Comparison of ENCODE assay signal across 8 cellular contexts in genomic region chr9:26744362-26744965, GRCh38.
A peak's percentile ranks its signal among the peaks of the same experiment; 100 is the strongest.
DNase-seq lines count a peak whose midpoint lies in the region; ATAC-seq, FAIRE-seq and TF ChIP-seq lines count a peak whose summit lies in the region.

No MANE protein-coding gene starts in this region.

- peak; percentile 60; the same call in 1 of the 2 replicates for TF ChIP-seq RAD21 in GM12878 (IDR thresholded peaks at IDR 0.05; ENCODE audit: insufficient read depth, low read depth, low read length)

- no peaks in the 10 kb centered on the region for H3K79me2 ChIP-seq in GM12878 (ENCODE audit: control insufficient read depth, insufficient read depth, low read length)

- SMC1A ChIA-PET in GM12878 (lab: Charles Lee; ENCODE audit: uncharacterized antibody, unreplicated experiment): no interaction called here

- no peak for FAIRE-seq in GM12878 (lab: Jason Lieb, UNC)
- FAIRE-seq in GM12891 (lab: Jason Lieb, UNC): no peak

- no peaks in the 10 kb centered on the region for H3K9me3 Mint-ChIP-seq in activated naive CD4-positive, alpha-beta T cell treated with anti-CD3 and anti-CD28 coated beads, Interleukin-2, amount 10 ng/mL, durations not matched to agents 7 days and 5 days

- peaks cover 8% of the 10 kb centered on the region for H3K27me3 Mint-ChIP-seq in activated naive CD4-positive, alpha-beta T cell treated with anti-CD3 and anti-CD28 coated beads, Interleukin-2, amount 10 ng/mL, durations not matched to agents 7 days and 5 days

- DNase-seq in EL (peak; percentile 24), MV-4-11 (lab: John Stamatoyannopoulos, UW) (peak; percentile 12), GM12878 (ENCODE audit: low read depth, low spot score) (no peak), lung (ENCODE audit: low spot score) (no peak), GM12891 (ENCODE audit: insufficient read length, low spot score) (no peak)
- DNase-seq in activated naive CD4-positive, alpha-beta T cell treated with anti-CD3 and anti-CD28 coated beads, Interleukin-2, amount 10 ng/mL, durations not matched to agents 7 days and 5 days: no peak

- RAD21 ChIA-PET in GM12878 (lab: Charles Lee; ENCODE audit: unreplicated experiment): no interaction called here

- intact Hi-C loops in GM12878 (cut with micrococcal nuclease; ENCODE audit: unreplicated experiment): loop anchor here (1.0 to 10.0 kb wide), 4 partner anchors 112 to 533 kb away; partner anchors contain the start of gene PLAA

- no peak overlapping the region for H3K9ac ChIP-seq in GM12878 (ENCODE audit: control insufficient read depth, insufficient read depth, low read length)

- ATAC-seq in GM12878 (no peak), lung (ENCODE audit: insufficient read depth, low FRiP score) (no peak), HG02885 (IDR thresholded peaks at IDR 0.05; ENCODE audit: poor library complexity, unreplicated experiment) (no peak), GM21825 (IDR thresholded peaks at IDR 0.05; ENCODE audit: unreplicated experiment) (no peak)

- H3K36me3 ChIP-seq in GM12878 (ENCODE audit: control insufficient read depth in 2 of 2, insufficient read depth in 2 of 2, low read length in 1 of 2) (no peaks in the 10 kb centered on the region), lung (ENCODE audit: control insufficient read depth in 2 of 2, insufficient read depth in 2 of 2, low read length in 2 of 2) (no peaks in the 10 kb centered on the region)

- H3K27ac Mint-ChIP-seq in activated naive CD4-positive, alpha-beta T cell treated with anti-CD3 and anti-CD28 coated beads, Interleukin-2, amount 10 ng/mL, durations not matched to agents 7 days and 5 days: no peak overlapping the region

- H3K27ac ChIP-seq in GM12878 (ENCODE audit: control insufficient read depth, insufficient read depth) (no peak overlapping the region), lung (ENCODE audit: low read depth in 1 of 2, low read length in 1 of 2) (no peak overlapping the region)

- H3K4me3 ChIP-seq in GM12878: no peak overlapping the region
- no peak overlapping the region for H3K4me3 ChIP-seq in lung

- in situ Hi-C loops in GM12878 (cut with MboI): loop anchor here (10.0 kb wide), 1 partner anchor 530 kb away; no protein-coding TSS in a partner anchor

- TF ChIP-seq POLR2A in GM12878 (IDR thresholded peaks at IDR 0.05; ENCODE audit: low read depth, low read length): no peak
- TF ChIP-seq POLR2A in GM12891 (IDR thresholded peaks at IDR 0.05; ENCODE audit: low read depth, low read length): no peak

- no peak overlapping the region for H3K4me2 ChIP-seq in GM12878 (ENCODE audit: control insufficient read depth, insufficient read depth)

- no peaks in the 10 kb centered on the region for H3K4me1 Mint-ChIP-seq in activated naive CD4-positive, alpha-beta T cell treated with anti-CD3 and anti-CD28 coated beads, Interleukin-2, amount 10 ng/mL, durations not matched to agents 7 days and 5 days

- POLR2A ChIA-PET in GM12878 (lab: Charles Lee): no interaction called here

- peak; percentile 47 to 61 (median 51); a peak in 5 of 6 replicates for TF ChIP-seq CTCF in GM12878 (IDR thresholded peaks at IDR 0.05 in 2 of 3, conservative IDR thresholded peaks at IDR 0.05 in 1 of 3; ENCODE audit: control insufficient read depth in 2 of 3, extremely low read depth in 1 of 3, insufficient read depth in 1 of 3, low read depth in 3 of 3, low read length in 3 of 3)
- TF ChIP-seq CTCF in lung (IDR thresholded peaks at IDR 0.05; ENCODE audit: control extremely low read depth, extremely low read depth): peak; percentile 33

- 25% methylated on average over 2 of the region's 2 CpGs for WGBS in GM12878 (ENCODE audit: insufficient coverage, insufficient replicate concordance, low lambda C conversion rate, missing lambda C conversion rate)
- 43 to 47% methylated on average over 2 of the region's 2 CpGs for WGBS in lung, 2 donors

- H3K4me3 Mint-ChIP-seq in activated naive CD4-positive, alpha-beta T cell treated with anti-CD3 and anti-CD28 coated beads, Interleukin-2, amount 10 ng/mL, durations not matched to agents 7 days and 5 days: no peak overlapping the region

- H3K4me1 ChIP-seq in GM12878 (ENCODE audit: control insufficient read depth, insufficient read depth, low read length): peaks cover 21% of the 10 kb centered on the region
- H3K4me1 ChIP-seq in lung (ENCODE audit: control insufficient read depth in 2 of 2, insufficient read depth in 2 of 2, low read length in 2 of 2): no peaks in the 10 kb centered on the region

- H3K9me3 ChIP-seq in GM12878 (replicated peaks; ENCODE audit: control insufficient read depth, insufficient read depth, low read length) (peaks cover 9% of the 10 kb centered on the region), lung (ENCODE audit: control insufficient read depth in 2 of 2, insufficient read depth in 1 of 2, low read length in 1 of 2) (no peaks in the 10 kb centered on the region)

- no peaks in the 10 kb centered on the region for H4K20me1 ChIP-seq in GM12878 (ENCODE audit: control insufficient read depth, insufficient read depth)

- no peak for TF ChIP-seq EP300 in GM12878 (IDR thresholded peaks at IDR 0.05; ENCODE audit: borderline replicate concordance in 1 of 2, control insufficient read depth in 1 of 2, low read depth in 2 of 2, low read length in 2 of 2)

- H3K27me3 ChIP-seq in GM12878 (replicated peaks in 1 of 2; ENCODE audit: control insufficient read depth in 2 of 2, insufficient read depth in 2 of 2, low read length in 1 of 2) (no peaks in the 10 kb centered on the region; a peak in 1 of 4 replicates), lung (ENCODE audit: control insufficient read depth, insufficient read depth) (no peaks in the 10 kb centered on the region)

- no peak overlapping the region for H2AFZ ChIP-seq in GM12878 (ENCODE audit: control insufficient read depth, low read depth, low read length)

- CTCF ChIA-PET in GM12878 (lab: Yijun Ruan, JAX): interaction anchor here (1.0 to 5.2 kb wide), 2 partner anchors 11 to 112 kb away, joined by 3 to 25 read pairs; no protein-coding TSS in a partner anchor
- CTCF ChIA-PET in activated naive CD4-positive, alpha-beta T cell treated with anti-CD3 and anti-CD28 coated beads, Interleukin-2, amount 10 ng/mL, durations not matched to agents 7 days and 5 days (lab: Charles Lee): no interaction called here

- no peaks in the 10 kb centered on the region for H3K36me3 Mint-ChIP-seq in activated naive CD4-positive, alpha-beta T cell treated with anti-CD3 and anti-CD28 coated beads, Interleukin-2, amount 10 ng/mL, durations not matched to agents 7 days and 5 days

- BruUV-seq in GM12878 (replicated peaks; lab: Mats Ljungman, UMichigan): no TSS peak

TF ChIP-seq in GM12878, 131 proteins besides CTCF, POLR2A, EP300 and RAD21:
- TF ChIP-seq E4F1 (IDR thresholded peaks at IDR 0.05; ENCODE audit: borderline replicate concordance, partially characterized antibody): no peak
- peak; percentile 73 for TF ChIP-seq SMC3 (IDR thresholded peaks at IDR 0.05; ENCODE audit: borderline replicate concordance, low read length)

TF ChIP-seq in GM12891, 5 proteins besides CTCF, POLR2A, EP300 and RAD21:
- TF ChIP-seq PAX5 (IDR thresholded peaks at IDR 0.05; ENCODE audit: insufficient read depth, low read length, severe bottlenecking) (no peak), POU2F2 (IDR thresholded peaks at IDR 0.05; ENCODE audit: low read depth, low read length) (no peak), POLR2AphosphoS5 (IDR thresholded peaks at IDR 0.05; ENCODE audit: low read depth, low read length) (no peak)

Comparison
In these comparisons a context has a peak if more than half of its experiments do, and no peak if none do; other contexts are left out.
1. DNase-seq: peak in EL (single experiment) and MV-4-11 (single experiment); none in GM12878 (single experiment), lung (single experiment), GM12891 (single experiment) and activated naive CD4-positive, alpha-beta T cell treated with anti-CD3 and anti-CD28 coated beads, Interleukin-2, amount 10 ng/mL, durations not matched to agents 7 days and 5 days (single experiment).